8 cellular contexts compared by ENCODE assay signal in genomic region chr19:7346997-7347396, GRCh38. TPM values are rescaled to one million over a fixed set of nuclear protein-coding genes. Genes with fewer than 3 reads are reported as not detected.
DNase-seq lines count a peak whose midpoint lies in the region; ATAC-seq and TF ChIP-seq lines count a peak whose summit lies in the region.
"Not testable (repeated sequence)": the region's sequence is repeated elsewhere in the genome, so short reads cannot be mapped to it uniquely, and the experiment has no call there.

No MANE protein-coding gene starts in this region.

- intact Hi-C loops in posterior vena cava (cut with DNase I); upper lobe of right lung (cut with DNase I): not testable (repeated sequence)

- peaks cover 3 to 16% (median 12%) of the 10 kb centered on the region in 11 experiments; a peak in 20 of 22 replicates for H3K36me3 ChIP-seq in BLaER1 treated with 17β-estradiol and CSF1 and Interleukin-3, amounts not matched to agents 10 nM and 100 nM
- not testable (repeated sequence) for H3K36me3 ChIP-seq in upper lobe of right lung

- not testable (repeated sequence) for DNase-seq in T-helper 2 cell treated with Interferon-gamma antibody and Interleukin-4, amounts not matched to agents 5 μg/mL and 100 μg/mL, for 36 hours (ENCODE audit: low spot score); activated naive CD4-positive, alpha-beta T cell treated with anti-CD3 and anti-CD28 coated beads, Interleukin-2, amount 10 ng/mL, durations not matched to agents 7 days and 5 days; effector memory CD8-positive, alpha-beta T cell
- DNase-seq in activated CD8-positive, alpha-beta memory T cell treated with anti-CD3 and anti-CD28 coated beads for 24 hours: peak; percentile 53
- peak; percentile 25 for DNase-seq in posterior vena cava (ENCODE audit: low spot score)
- DNase-seq in upper lobe of right lung: peak; percentile 10

- H3K4me2 ChIP-seq in BLaER1 treated with 17β-estradiol and CSF1 and Interleukin-3, amounts not matched to agents 10 nM and 100 nM: peak overlapping the region in 9 of 11 experiments; percentile 65 to 97 (median 89); a peak in 18 of 22 replicates

- H3K9me3 ChIP-seq in BLaER1 treated with 17β-estradiol and CSF1 and Interleukin-3, amounts not matched to agents 10 nM and 100 nM (replicated peaks in 1 of 11): peaks cover 11 to 17% (median 14%) of the 10 kb centered on the region in 11 experiments
- not testable (repeated sequence) for H3K9me3 ChIP-seq in upper lobe of right lung

- peak overlapping the region; percentile 86 to 93 (median 92) for H3K4me3 Mint-ChIP-seq in IgD-negative memory B cell
- peak overlapping the region; percentile 80 for H3K4me3 Mint-ChIP-seq in T-helper 2 cell treated with Interferon-gamma antibody and Interleukin-4, amounts not matched to agents 5 μg/mL and 100 μg/mL, for 36 hours
- H3K4me3 Mint-ChIP-seq in activated naive CD4-positive, alpha-beta T cell treated with anti-CD3 and anti-CD28 coated beads, Interleukin-2, amount 10 ng/mL, durations not matched to agents 7 days and 5 days: peak overlapping the region; percentile 76
- H3K4me3 Mint-ChIP-seq in effector memory CD8-positive, alpha-beta T cell: peak overlapping the region; percentile 85 to 86

- H3K4me1 ChIP-seq in BLaER1 treated with 17β-estradiol and CSF1 and Interleukin-3, amounts not matched to agents 10 nM and 100 nM: peaks cover 58 to 93% (median 91%) of the 10 kb centered on the region in 10 experiments
- not testable (repeated sequence) for H3K4me1 ChIP-seq in upper lobe of right lung

- peaks cover 34 to 58% (median 48%) of the 10 kb centered on the region in 3 donors for H3K4me1 Mint-ChIP-seq in IgD-negative memory B cell
- peaks cover 46% of the 10 kb centered on the region for H3K4me1 Mint-ChIP-seq in T-helper 2 cell treated with Interferon-gamma antibody and Interleukin-4, amounts not matched to agents 5 μg/mL and 100 μg/mL, for 36 hours (ENCODE audit: low read depth)
- peaks cover 72% of the 10 kb centered on the region for H3K4me1 Mint-ChIP-seq in activated naive CD4-positive, alpha-beta T cell treated with anti-CD3 and anti-CD28 coated beads, Interleukin-2, amount 10 ng/mL, durations not matched to agents 7 days and 5 days
- H3K4me1 Mint-ChIP-seq in effector memory CD8-positive, alpha-beta T cell (ENCODE audit: low read depth in 2 of 2): peaks cover 58 to 63% of the 10 kb centered on the region in 2 donors

- H3K4me3 ChIP-seq in BLaER1 treated with 17β-estradiol and CSF1 and Interleukin-3, amounts not matched to agents 10 nM and 100 nM; upper lobe of right lung: not testable (repeated sequence)

- not testable (repeated sequence) for ATAC-seq in effector memory CD8-positive, alpha-beta T cell (replicated peaks); upper lobe of right lung

- not testable (repeated sequence) for H3K27me3 Mint-ChIP-seq in IgD-negative memory B cell; T-helper 2 cell treated with Interferon-gamma antibody and Interleukin-4, amounts not matched to agents 5 μg/mL and 100 μg/mL, for 36 hours (ENCODE audit: low read depth); activated naive CD4-positive, alpha-beta T cell treated with anti-CD3 and anti-CD28 coated beads, Interleukin-2, amount 10 ng/mL, durations not matched to agents 7 days and 5 days; effector memory CD8-positive, alpha-beta T cell

- peak overlapping the region; percentile 95 to 100 (median 99) for H3K27ac Mint-ChIP-seq in IgD-negative memory B cell
- peak overlapping the region; percentile 59 for H3K27ac Mint-ChIP-seq in T-helper 2 cell treated with Interferon-gamma antibody and Interleukin-4, amounts not matched to agents 5 μg/mL and 100 μg/mL, for 36 hours
- H3K27ac Mint-ChIP-seq in activated naive CD4-positive, alpha-beta T cell treated with anti-CD3 and anti-CD28 coated beads, Interleukin-2, amount 10 ng/mL, durations not matched to agents 7 days and 5 days: peak overlapping the region; percentile 94
- H3K27ac Mint-ChIP-seq in effector memory CD8-positive, alpha-beta T cell: peak overlapping the region; percentile 93 to 97

- H4K20me1 ChIP-seq in BLaER1 treated with 17β-estradiol and CSF1 and Interleukin-3, amounts not matched to agents 10 nM and 100 nM: not testable (repeated sequence)

- H3K9me3 Mint-ChIP-seq in IgD-negative memory B cell; T-helper 2 cell treated with Interferon-gamma antibody and Interleukin-4, amounts not matched to agents 5 μg/mL and 100 μg/mL, for 36 hours; activated naive CD4-positive, alpha-beta T cell treated with anti-CD3 and anti-CD28 coated beads, Interleukin-2, amount 10 ng/mL, durations not matched to agents 7 days and 5 days; effector memory CD8-positive, alpha-beta T cell: not testable (repeated sequence)

- peaks cover 11% of the 10 kb centered on the region for H3K36me3 Mint-ChIP-seq in IgD-negative memory B cell
- peaks cover 27% of the 10 kb centered on the region for H3K36me3 Mint-ChIP-seq in T-helper 2 cell treated with Interferon-gamma antibody and Interleukin-4, amounts not matched to agents 5 μg/mL and 100 μg/mL, for 36 hours (ENCODE audit: low read depth)
- peaks cover 26% of the 10 kb centered on the region for H3K36me3 Mint-ChIP-seq in activated naive CD4-positive, alpha-beta T cell treated with anti-CD3 and anti-CD28 coated beads, Interleukin-2, amount 10 ng/mL, durations not matched to agents 7 days and 5 days
- H3K36me3 Mint-ChIP-seq in effector memory CD8-positive, alpha-beta T cell (ENCODE audit: insufficient read depth): peaks cover 30% of the 10 kb centered on the region

- CTCF ChIA-PET in activated naive CD4-positive, alpha-beta T cell treated with anti-CD3 and anti-CD28 coated beads, Interleukin-2, amount 10 ng/mL, durations not matched to agents 7 days and 5 days (lab: Charles Lee): not testable (repeated sequence)

- peak overlapping the region in 8 of 11 experiments; percentile 16 to 99 (median 97); a peak in 15 of 22 replicates for H3K27ac ChIP-seq in BLaER1 treated with 17β-estradiol and CSF1 and Interleukin-3, amounts not matched to agents 10 nM and 100 nM
- not testable (repeated sequence) for H3K27ac ChIP-seq in upper lobe of right lung

- peak overlapping the region in 5 of 11 experiments; percentile 10 to 96 (median 76); a peak in 5 of 22 replicates for H3K9ac ChIP-seq in BLaER1 treated with 17β-estradiol and CSF1 and Interleukin-3, amounts not matched to agents 10 nM and 100 nM

- H3K27me3 ChIP-seq in BLaER1 treated with 17β-estradiol and CSF1 and Interleukin-3, amounts not matched to agents 10 nM and 100 nM: peaks cover 0 to 41% (median 0%) of the 10 kb centered on the region in 11 experiments; a peak in 4 of 22 replicates
- H3K27me3 ChIP-seq in upper lobe of right lung: not testable (repeated sequence)

- TF ChIP-seq CTCF in upper lobe of right lung (IDR thresholded peaks at IDR 0.05): not testable (repeated sequence)

RNA-seq across cellular contexts. Expression of gene ARHGEF18, which starts 1.7 kb away (rescaled TPM):
- 12.6 TPM for polyA plus RNA-seq in IgD-negative memory B cell
- total RNA-seq in posterior vena cava (10 to 100 TPM; 17.6 to 19.9 TPM), upper lobe of right lung (50.4 TPM)

RNA-seq across cellular contexts. Expression of gene INSR, which starts 52.8 kb away (rescaled TPM):
- polyA plus RNA-seq in IgD-negative memory B cell: 0.53 TPM
- 10 to 100 TPM; 47.5 to 63.0 TPM for total RNA-seq in posterior vena cava
- 37.5 TPM for total RNA-seq in upper lobe of right lung
